27 cellular contexts compared by ENCODE assay signal in genomic region chr12:107661830-107662229, GRCh38. TPM values are rescaled to one million over a fixed set of nuclear protein-coding genes. Genes with fewer than 3 reads are reported as not detected.
DNase-seq lines count a peak whose midpoint lies in the region; ATAC-seq and TF ChIP-seq lines count a peak whose summit lies in the region.
"Had no signal": no experiment of that assay in that cellular context is flagged by ENCODE, and none has a peak within 500 bp of the region (broad histone marks: within the 10 kb centered on the region; RNA-seq: fewer than 3 reads in every experiment).

No MANE protein-coding gene starts in this region.

- no peak for TF ChIP-seq CTCF in GM10266 (IDR thresholded peaks at IDR 0.05; ENCODE audit: control insufficient read depth, insufficient read depth, low read depth, missing control alignments)
- TF ChIP-seq CTCF in neutrophil (IDR thresholded peaks at IDR 0.05), result no peak

- H3K9me3 ChIP-seq in neutrophil, result no peaks in the 10 kb centered on the region
- H3K9me3 ChIP-seq: suprapubic skin had no signal

- peak overlapping the region; percentile 78 for H3K27ac ChIP-seq in neutrophil
- H3K27ac ChIP-seq: C4-2B, suprapubic skin had no signal

- no peaks in the 10 kb centered on the region for H3K36me3 ChIP-seq in neutrophil

- H3K4me1 ChIP-seq in neutrophil (ENCODE audit: control insufficient read depth in 1 of 2, insufficient read depth in 1 of 2, low read depth in 1 of 2, low read length in 1 of 2), result peaks cover 14 to 38% of the 10 kb centered on the region in 2 experiments
- H3K4me1 ChIP-seq: suprapubic skin had no signal

- peak; percentile 15 for DNase-seq in GM10266 (ENCODE audit: extremely low spot score)
- DNase-seq in NCI-H2171 treated with DMSO at 0.1 percent for 48 hours (lab: John Stamatoyannopoulos, UW), result no peak
- no peak for DNase-seq in mesenteric fat pad (ENCODE audit: low spot score)
- DNase-seq in AG20443 (ENCODE audit: low spot score), result no peak
- no peak for DNase-seq in DMS 273 treated with DMSO at 0.1 percent for 48 hours (lab: John Stamatoyannopoulos, UW)
- DNase-seq: activated CD4-positive, alpha-beta memory T cell treated with anti-CD3 and anti-CD28 coated beads for 36 hours; activated CD8-positive, alpha-beta memory T cell treated with anti-CD3 and anti-CD28 coated beads, Interleukin-2, amount 50 U/mL, for 4 hours; activated naive CD4-positive, alpha-beta T cell treated with Interleukin-2 at 50 U/mL for 16 hours; Calu3; cerebellar nuclear complex; DMS79 treated with DMSO at 0.1 percent for 48 hours; GDM1; MM.1S; NCI-H1417 treated with DMSO at 0.1 percent for 48 hours; NCI-H2081; NCI-H226; retina; Right ventricle myocardium superior had no signal

- no peaks in the 10 kb centered on the region for H3K27me3 ChIP-seq in neutrophil

- H3K4me3 ChIP-seq in neutrophil (ENCODE audit: low read depth in 1 of 2, low read length in 1 of 2), result no peak overlapping the region
- H3K4me3 ChIP-seq: dorsolateral prefrontal cortex, suprapubic skin had no signal

- ATAC-seq in GM18868 (IDR thresholded peaks at IDR 0.05; ENCODE audit: unreplicated experiment) (peak; percentile 58), HG02852 (IDR thresholded peaks at IDR 0.05; ENCODE audit: unreplicated experiment) (peak; percentile 47)
- ATAC-seq: natural killer cell treated with Interleukin-12 subunit alpha and Interleukin-12 subunit beta and Interleukin-15 and Interleukin-18, amount 100 ng/mL, for 72 hours; Panc1; stimulated activated effector memory CD8-positive, alpha-beta T cell treated with anti-CD3 and anti-CD28 coated beads, Interleukin-12 subunit alpha, Interleukin-12 subunit beta, amount 100 ng/mL, for 72 hours had no signal

RNA-seq across cellular contexts. Expression of gene PWP1, which starts 23.8 kb away (rescaled TPM):
- total RNA-seq in mesenteric fat pad, result 41.4 TPM
